Comparison of ENCODE assay signal across 18 cellular contexts in genomic region chr22:37932401-37932800, GRCh38. TPM values are rescaled to one million over a fixed set of nuclear protein-coding genes. Genes with fewer than 3 reads are reported as not detected.
"Had no signal": no experiment of that assay in that cellular context is flagged by ENCODE, and none has a peak within 500 bp of the region (broad histone marks: within the 10 kb centered on the region; RNA-seq: fewer than 3 reads in every experiment).

No MANE protein-coding gene starts in this region.

- DNase-seq: activated B cell treated with CpG ODN at 0.5 μM for 24 hours; activated CD4-positive, alpha-beta T cell treated with anti-CD3 and anti-CD28 coated beads, Interleukin-2, amount 50 U/mL, for 1 hour; activated naive CD4-positive, alpha-beta T cell treated with anti-CD3 and anti-CD28 coated beads, Interleukin-2, amount 10 ng/mL, durations not matched to agents 7 days and 5 days; activated T-cell treated with anti-CD3 and anti-CD28 coated beads for 4 hours; effector memory CD4-positive, alpha-beta T cell; glutamatergic neuron; mammary epithelial cell; natural killer cell; occipital lobe; stimulated activated CD4-positive, alpha-beta T cell treated with anti-CD3 and anti-CD28 coated beads, Interleukin-12 subunit alpha, Interleukin-12 subunit beta, amount 100 ng/mL, for 4 hours; stimulated activated naive CD4-positive, alpha-beta T cell; T-helper 2 cell had no signal

- H3K27me3 ChIP-seq: adrenal gland, tibial nerve had no signal

- ATAC-seq: mucosa of descending colon, natural killer cell had no signal

- H3K4me3 ChIP-seq: adrenal gland, mucosa of descending colon, prostate gland, tibial nerve had no signal

- H3K9me3 ChIP-seq: adrenal gland, mucosa of descending colon, prostate gland, tibial nerve had no signal

RNA-seq across cellular contexts. Expression of gene C22orf23, which starts 21.0 kb away (rescaled TPM):
- total RNA-seq: activated T-helper 2 cell treated with anti-CD3 and anti-CD28 coated beads, Interferon-gamma antibody, Interleukin-2, Interleukin-4, amounts not matched to agents 10 μg/mL and 5 μg/mL and 100 μg/mL, durations not matched to agents 14 hours and 24 hours and 36 hours; mammary epithelial cell; mucosa of descending colon; natural killer cell had no signal

RNA-seq across cellular contexts. Expression of gene SOX10, which starts 52.0 kb away (rescaled TPM):
- total RNA-seq: activated B cell treated with CpG ODN at 0.5 μM for 24 hours; activated CD8-positive, alpha-beta memory T cell treated with anti-CD3 and anti-CD28 coated beads for 36 hours; activated T-helper 2 cell treated with anti-CD3 and anti-CD28 coated beads, Interferon-gamma antibody, Interleukin-2, Interleukin-4, amounts not matched to agents 10 μg/mL and 5 μg/mL and 100 μg/mL, durations not matched to agents 14 hours and 24 hours and 36 hours; natural killer cell had no signal
